In the genomic region with DNA sequence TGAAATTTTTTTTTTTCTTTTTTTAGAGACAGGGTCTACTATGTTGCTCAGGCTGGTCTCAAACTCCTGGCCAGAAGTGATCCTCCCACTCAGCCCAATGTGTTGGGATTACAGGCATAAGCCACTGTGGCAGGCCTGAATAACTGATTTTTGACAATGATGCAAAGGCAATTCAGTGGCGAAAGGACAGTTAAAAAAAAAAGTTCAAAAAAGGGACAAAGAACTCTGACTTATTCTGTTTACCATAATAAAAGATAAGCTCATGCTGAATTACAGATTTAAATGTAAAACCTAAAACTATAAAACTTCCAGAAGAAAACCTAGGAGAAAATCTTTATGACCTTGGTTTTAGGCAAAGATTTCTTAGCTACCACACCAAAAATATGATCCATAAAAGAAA, we compare ENCODE assay signal across 20 cellular contexts. TPM values are rescaled to one million over a fixed set of nuclear protein-coding genes. Genes with fewer than 3 reads are reported as not detected.
DNase-seq lines count a peak whose midpoint lies in the region; ATAC-seq and TF ChIP-seq lines count a peak whose summit lies in the region.
"Had no signal": no experiment of that assay in that cellular context is flagged by ENCODE, and none has a peak within 500 bp of the region (broad histone marks: within the 10 kb centered on the region; RNA-seq: fewer than 3 reads in every experiment).

No MANE protein-coding gene starts in this region.

- no peak overlapping the region for H3K4me3 Mint-ChIP-seq in IgD-negative memory B cell
- H3K4me3 Mint-ChIP-seq: CD4-positive, CD25-positive, alpha-beta regulatory T cell had no signal

- POLR2A ChIA-PET in RWPE1 (lab: Yijun Ruan, JAX; ENCODE audit: low non-redundant PET), result no interaction called here

- intact Hi-C loops in heart left ventricle (cut with DNase I) (loop anchor here in 1 of 10 donors (5.0 kb wide), 1 partner anchor 279 kb away; the partner anchor contains the start of gene FCHSD2), cardiac septum (cut with DNase I) (no loop called here), transverse colon (cut with DNase I; ENCODE audit: low total_unique reads) (no loop called here)

- no peak for TF ChIP-seq EP300 in transverse colon (IDR thresholded peaks at IDR 0.05; ENCODE audit: low read depth)

- H3K27me3 ChIP-seq in heart left ventricle, result no peaks in the 10 kb centered on the region
- no peaks in the 10 kb centered on the region for H3K27me3 ChIP-seq in thoracic aorta (replicated peaks; ENCODE audit: insufficient read depth)
- no peaks in the 10 kb centered on the region for H3K27me3 ChIP-seq in transverse colon
- H3K27me3 ChIP-seq: BLaER1, SJSA1 had no signal

- ATAC-seq in heart left ventricle (no peak), thoracic aorta (ENCODE audit: insufficient number of reproducible peaks, low FRiP score, low read depth) (no peak), HG03135 (IDR thresholded peaks at IDR 0.05; ENCODE audit: unreplicated experiment) (no peak)

- peaks cover 0 to 32% (median 10%) of the 10 kb centered on the region in 9 donors for H3K36me3 ChIP-seq in heart left ventricle
- no peaks in the 10 kb centered on the region for H3K36me3 ChIP-seq in thoracic aorta
- no peaks in the 10 kb centered on the region for H3K36me3 ChIP-seq in transverse colon
- H3K36me3 ChIP-seq: SJSA1 had no signal

- CTCF ChIA-PET in RWPE1 (lab: Yijun Ruan, JAX), result interaction anchor here (0.7 kb wide), 1 partner anchor 28 kb away, joined by 3 read pairs; no protein-coding TSS in a partner anchor

- no peaks in the 10 kb centered on the region for H3K27me3 Mint-ChIP-seq in IgD-negative memory B cell
- H3K27me3 Mint-ChIP-seq: CD4-positive, CD25-positive, alpha-beta regulatory T cell had no signal

- in situ Hi-C loops in transverse colon (cut with MboI; ENCODE audit: low pct_ligation_motif_present in 1 of 4, low pct_unique_long_range_greater_than_20kb in 1 of 4, low sequenced_read_pairs in 3 of 4), result no loop called here

- peaks cover 12 to 14% (median 14%) of the 10 kb centered on the region in 3 donors for H3K4me1 Mint-ChIP-seq in IgD-negative memory B cell

- no peaks in the 10 kb centered on the region for H3K9me3 ChIP-seq in heart left ventricle
- no peaks in the 10 kb centered on the region for H3K9me3 ChIP-seq in thoracic aorta
- H3K9me3 ChIP-seq in transverse colon, result no peaks in the 10 kb centered on the region
- H3K9me3 ChIP-seq: BLaER1, SJSA1 had no signal

- TF ChIP-seq POLR2A in heart left ventricle (IDR thresholded peaks at IDR 0.05) (no peak), transverse colon (IDR thresholded peaks at IDR 0.05) (no peak)

- H3K4me1 ChIP-seq in heart left ventricle (peaks cover 3 to 48% (median 35%) of the 10 kb centered on the region in 12 donors), thoracic aorta (ENCODE audit: control insufficient read depth in 1 of 2, low read depth in 2 of 2) (peaks cover 28 to 52% of the 10 kb centered on the region in 2 donors), transverse colon (peaks cover 0 to 18% (median 4%) of the 10 kb centered on the region in 4 donors)
- H3K4me1 ChIP-seq: BLaER1 had no signal

- peak overlapping the region in 11 of 12 donors; percentile 5 to 79 (median 58) for H3K27ac ChIP-seq in heart left ventricle
- H3K27ac ChIP-seq in coronary artery, result peak overlapping the region; percentile 14 to 54
- H3K27ac ChIP-seq in thoracic aorta, result peak overlapping the region; percentile 68 to 78
- H3K27ac ChIP-seq in RWPE1, result no peak overlapping the region
- no peak overlapping the region for H3K27ac ChIP-seq in transverse colon
- H3K27ac ChIP-seq: BLaER1, PC-9, SJSA1 had no signal

- peaks cover 8% of the 10 kb centered on the region for H3K36me3 Mint-ChIP-seq in IgD-negative memory B cell

- H3K4me3 ChIP-seq in heart left ventricle, result no peak overlapping the region
- H3K4me3 ChIP-seq in coronary artery, result no peak overlapping the region
- H3K4me3 ChIP-seq in thoracic aorta, result no peak overlapping the region
- no peak overlapping the region for H3K4me3 ChIP-seq in transverse colon
- H3K4me3 ChIP-seq: BLaER1, PC-9, SJSA1 had no signal

- DNase-seq in heart left ventricle (no peak), cardiac septum (ENCODE audit: low spot score) (no peak), coronary artery (ENCODE audit: low spot score) (no peak), thoracic aorta (ENCODE audit: low spot score) (no peak), RWPE1 (ENCODE audit: low spot score) (no peak), transverse colon (no peak)
- DNase-seq: 8988T; ACHN; CD4-positive, CD25-positive, alpha-beta regulatory T cell; KBM-7; NCI-H1105 treated with DMSO at 0.1 percent for 48 hours; NCI-H2029 treated with DMSO at 0.1 percent for 48 hours; NCI-H2227 treated with DMSO at 0.1 percent for 48 hours; NCI-H526 treated with DMSO at 0.1 percent for 48 hours; PC-9; Right ventricle myocardium superior had no signal

- peak overlapping the region in 2 of 3 donors; percentile 10 to 62 for H3K27ac Mint-ChIP-seq in IgD-negative memory B cell

- H3K9me3 Mint-ChIP-seq in IgD-negative memory B cell, result no peaks in the 10 kb centered on the region
- H3K9me3 Mint-ChIP-seq: CD4-positive, CD25-positive, alpha-beta regulatory T cell had no signal

- 93 to 98% (median 96%) methylated on average over 1 of the region's 1 CpG for WGBS in heart left ventricle, 4 donors
- WGBS in transverse colon (ENCODE audit: low coverage in 1 of 2), 2 donors, result 96 to 100% methylated on average over 1 of the region's 1 CpG

- TF ChIP-seq CTCF in heart left ventricle (IDR thresholded peaks at IDR 0.05) (no peak), coronary artery (IDR thresholded peaks at IDR 0.05) (no peak), thoracic aorta (IDR thresholded peaks at IDR 0.05) (no peak), RWPE1 (conservative IDR thresholded peaks at IDR 0.05; ENCODE audit: low read depth) (no peak), transverse colon (IDR thresholded peaks at IDR 0.05) (no peak)

RNA-seq across cellular contexts. Expression of gene ATG16L2, which starts 48.9 kb away (rescaled TPM):
- total RNA-seq in heart left ventricle (10 to 100 TPM in 7 of 9 donors, 1 to 10 TPM in 2; 6.0 to 28.9 (median 13.2) TPM), cardiac septum (21.4 TPM), thoracic aorta (10 to 100 TPM; 36.0 to 65.5 TPM), transverse colon (100 to 1,000 TPM in 2 of 4 donors, 10 to 100 TPM in 2; 50.2 to 206 (median 85.3) TPM)
- polyA plus RNA-seq in heart left ventricle (10 to 100 TPM in 1 of 2 donors, 1 to 10 TPM in 1; 8.3 to 24.2 TPM), IgD-negative memory B cell (32.1 TPM)

Comparison
In these comparisons a context has a peak if more than half of its experiments do, and no peak if none do; other contexts are left out.
1. H3K27ac ChIP-seq: peak in heart left ventricle (11 of 12), coronary artery (2 of 2) and thoracic aorta (2 of 2); none in RWPE1 (single experiment) and transverse colon (0 of 4).